Comparison of ENCODE assay signal across 8 cellular contexts in the genomic region with DNA sequence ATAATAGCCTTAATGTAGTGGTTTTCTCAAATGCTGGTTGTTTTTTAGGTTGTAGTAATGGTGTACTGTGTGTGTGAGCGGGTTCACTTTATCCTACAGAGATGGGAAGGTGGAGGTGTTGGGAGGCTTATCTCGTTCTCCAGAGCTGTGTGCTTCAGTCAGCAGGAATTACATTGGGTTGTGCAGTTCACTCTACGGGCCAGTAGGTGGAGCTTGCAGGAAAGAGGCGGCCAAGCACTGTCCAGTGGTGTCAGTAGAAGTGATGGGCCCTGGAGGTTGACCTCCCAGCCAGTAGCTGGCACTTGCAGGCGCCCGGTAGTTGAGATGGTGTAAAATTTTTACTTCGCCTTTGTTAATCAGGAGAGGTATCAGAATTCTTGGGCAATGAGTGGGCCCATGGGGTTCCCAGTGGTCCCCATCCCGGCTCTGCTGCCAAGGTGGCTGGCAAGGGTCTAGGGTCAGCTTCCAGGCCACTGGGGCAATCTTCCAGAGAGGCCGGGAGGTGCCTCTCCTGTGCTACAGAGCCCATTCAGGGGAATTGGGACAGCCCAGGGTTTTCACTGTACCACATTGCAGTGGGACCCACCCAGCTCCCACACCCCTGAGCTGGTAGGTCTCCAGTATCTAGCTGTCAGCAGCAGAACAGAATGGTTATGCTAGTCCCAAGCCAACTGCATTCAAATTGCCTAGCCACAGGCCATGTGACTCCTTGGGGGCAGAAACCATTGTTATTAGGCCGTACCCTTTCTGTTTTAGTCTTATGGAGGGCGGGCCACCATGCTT. TPM values are rescaled to one million over a fixed set of nuclear protein-coding genes. Genes with fewer than 3 reads are reported as not detected.
A peak's percentile ranks its signal among the peaks of the same experiment; 100 is the strongest.
DNase-seq lines count a peak whose midpoint lies in the region; ATAC-seq and TF ChIP-seq lines count a peak whose summit lies in the region.

No MANE protein-coding gene starts in this region.

- ATAC-seq in GM18870 (IDR thresholded peaks at IDR 0.05; ENCODE audit: unreplicated experiment) (peak; percentile 88), HG03095 (IDR thresholded peaks at IDR 0.05; ENCODE audit: unreplicated experiment) (peak; percentile 83), right lobe of liver (peak; percentile 93 to 98 (median 96))

- WGBS in right lobe of liver (ENCODE audit: insufficient coverage, low coverage, low lambda C conversion rate, missing lambda C conversion rate) = 31% methylated on average over 5 of the region's 11 CpGs

- no peaks in the 10 kb centered on the region for H3K9me3 ChIP-seq in BE2C
- no peaks in the 10 kb centered on the region for H3K9me3 ChIP-seq in right lobe of liver

- intact Hi-C loops in right lobe of liver (cut with DNase I) = loop anchor here in 1 of 2 donors (5.0 kb wide), 1 partner anchor 106 kb away; no protein-coding TSS in a partner anchor

- DNase-seq in BE2C (peak; percentile 68), NCI-H226 (peak; percentile 47), dedifferentiated amniotic fluid mesenchymal stem cell (ENCODE audit: extremely low spot score) (peak; percentile 53), right lobe of liver (peak; percentile 62 to 76 (median 68))
- DNase-seq in activated CD4-positive, CD25-positive, alpha-beta regulatory T cell treated with anti-CD3 and anti-CD28 coated beads, Interleukin-2, amount 50 U/mL, for 72 hours = peak; percentile 52
- peak; percentile 15 to 38 for DNase-seq in stimulated activated CD8-positive, alpha-beta memory T cell treated with anti-CD3 and anti-CD28 coated beads, Interleukin-2, amount 100 ng/mL, for 48 hours (ENCODE audit: low read depth in 2 of 2)

- no peak overlapping the region for H3K27ac ChIP-seq in right lobe of liver

- no peak for TF ChIP-seq POLR2A in right lobe of liver (IDR thresholded peaks at IDR 0.05)

- H3K27me3 ChIP-seq in BE2C = no peaks in the 10 kb centered on the region
- no peaks in the 10 kb centered on the region for H3K27me3 ChIP-seq in right lobe of liver

- H3K4me3 ChIP-seq in BE2C (ENCODE audit: low read depth, low read length) (no peak overlapping the region), right lobe of liver (no peak overlapping the region)

- H3K36me3 ChIP-seq in BE2C = peaks cover 28% of the 10 kb centered on the region
- H3K36me3 ChIP-seq in right lobe of liver = peaks cover 0 to 36% (median 3%) of the 10 kb centered on the region in 4 donors

- peaks cover 16% of the 10 kb centered on the region for H3K4me1 ChIP-seq in BE2C
- no peaks in the 10 kb centered on the region for H3K4me1 ChIP-seq in right lobe of liver

- TF ChIP-seq CTCF in BE2C (IDR thresholded peaks at IDR 0.05; ENCODE audit: low read depth, low read length) (peak; percentile 93), right lobe of liver (IDR thresholded peaks at IDR 0.05) (peak; percentile 88 to 92 (median 90))

RNA-seq across cellular contexts. Expression of a gene that starts 43.8 kb away (rescaled TPM):
- polyA plus RNA-seq in BE2C (2012; ENCODE audit: insufficient read depth, insufficient read length, low read depth) = 21.0 TPM
- 10 to 100 TPM; 20.2 to 26.6 (median 25.3) TPM for total RNA-seq in right lobe of liver
